1 cellular context compared by ENCODE assay signal in genomic region chr1:24415910-24416665, GRCh38.
A peak's percentile ranks its signal among the peaks of the same experiment; 100 is the strongest.
TF ChIP-seq lines count a peak whose summit lies in the region.

No MANE protein-coding gene starts in this region.

TF ChIP-seq in IMR-90, 13 proteins besides CTCF, POLR2A, EP300 and RAD21:
- TF ChIP-seq, protein P1, sequence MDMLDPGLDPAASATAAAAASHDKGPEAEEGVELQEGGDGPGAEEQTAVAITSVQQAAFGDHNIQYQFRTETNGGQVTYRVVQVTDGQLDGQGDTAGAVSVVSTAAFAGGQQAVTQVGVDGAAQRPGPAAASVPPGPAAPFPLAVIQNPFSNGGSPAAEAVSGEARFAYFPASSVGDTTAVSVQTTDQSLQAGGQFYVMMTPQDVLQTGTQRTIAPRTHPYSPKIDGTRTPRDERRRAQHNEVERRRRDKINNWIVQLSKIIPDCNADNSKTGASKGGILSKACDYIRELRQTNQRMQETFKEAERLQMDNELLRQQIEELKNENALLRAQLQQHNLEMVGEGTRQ (IDR thresholded peaks at IDR 0.05; ENCODE audit: low read depth, low read length): peak; percentile 29; the same call in 1 of the 2 replicates
- no peak for TF ChIP-seq NFE2L2 (IDR thresholded peaks at IDR 0.05; ENCODE audit: low read depth, low read length)
- TF ChIP-seq, protein P2, sequence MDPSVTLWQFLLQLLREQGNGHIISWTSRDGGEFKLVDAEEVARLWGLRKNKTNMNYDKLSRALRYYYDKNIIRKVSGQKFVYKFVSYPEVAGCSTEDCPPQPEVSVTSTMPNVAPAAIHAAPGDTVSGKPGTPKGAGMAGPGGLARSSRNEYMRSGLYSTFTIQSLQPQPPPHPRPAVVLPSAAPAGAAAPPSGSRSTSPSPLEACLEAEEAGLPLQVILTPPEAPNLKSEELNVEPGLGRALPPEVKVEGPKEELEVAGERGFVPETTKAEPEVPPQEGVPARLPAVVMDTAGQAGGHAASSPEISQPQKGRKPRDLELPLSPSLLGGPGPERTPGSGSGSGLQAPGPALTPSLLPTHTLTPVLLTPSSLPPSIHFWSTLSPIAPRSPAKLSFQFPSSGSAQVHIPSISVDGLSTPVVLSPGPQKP (IDR thresholded peaks at IDR 0.05; ENCODE audit: borderline replicate concordance, low read depth, low read length): no peak
